In genomic region chr17:48014603-48015037, GRCh38 we compare ENCODE assay signal across 1 cellular context.
TF ChIP-seq lines count a peak whose summit lies in the region.

No MANE protein-coding gene starts in this region.

TF ChIP-seq in K562, 482 proteins besides CTCF, POLR2A, EP300 and RAD21 (continued from another document and continues in another):
- TF ChIP-seq CUX1 (CRISPR knock-in tag; IDR thresholded peaks at IDR 0.05), result no peak
- TF ChIP-seq ESRRA (IDR thresholded peaks at IDR 0.05; ENCODE audit: borderline replicate concordance, low read depth), result no peak
- TF ChIP-seq, protein P1, sequence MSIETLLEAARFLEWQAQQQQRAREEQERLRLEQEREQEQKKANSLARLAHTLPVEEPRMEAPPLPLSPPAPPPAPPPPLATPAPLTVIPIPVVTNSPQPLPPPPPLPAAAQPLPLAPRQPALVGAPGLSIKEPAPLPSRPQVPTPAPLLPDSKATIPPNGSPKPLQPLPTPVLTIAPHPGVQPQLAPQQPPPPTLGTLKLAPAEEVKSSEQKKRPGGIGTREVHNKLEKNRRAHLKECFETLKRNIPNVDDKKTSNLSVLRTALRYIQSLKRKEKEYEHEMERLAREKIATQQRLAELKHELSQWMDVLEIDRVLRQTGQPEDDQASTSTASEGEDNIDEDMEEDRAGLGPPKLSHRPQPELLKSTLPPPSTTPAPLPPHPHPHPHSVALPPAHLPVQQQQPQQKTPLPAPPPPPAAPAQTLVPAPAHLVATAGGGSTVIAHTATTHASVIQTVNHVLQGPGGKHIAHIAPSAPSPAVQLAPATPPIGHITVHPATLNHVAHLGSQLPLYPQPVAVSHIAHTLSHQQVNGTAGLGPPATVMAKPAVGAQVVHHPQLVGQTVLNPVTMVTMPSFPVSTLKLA (conservative IDR thresholded peaks at IDR 0.05), result no peak
- TF ChIP-seq MBD1 (CRISPR knock-in tag; IDR thresholded peaks at IDR 0.05), result no peak
- no peak for TF ChIP-seq PATZ1 (CRISPR knock-in tag; IDR thresholded peaks at IDR 0.05; ENCODE audit: borderline replicate concordance)
- no peak for TF ChIP-seq POLR2H (tag; IDR thresholded peaks at IDR 0.05; ENCODE audit: low read depth)
- no peak for TF ChIP-seq NUFIP1 (IDR thresholded peaks at IDR 0.05; ENCODE audit: partially characterized antibody)
- TF ChIP-seq MEIS2 (IDR thresholded peaks at IDR 0.05; ENCODE audit: partially characterized antibody), result no peak
- no peak for TF ChIP-seq ZKSCAN3 (CRISPR knock-in tag; IDR thresholded peaks at IDR 0.05)
- peak; percentile 30; the same call in 1 of the 2 replicates for TF ChIP-seq CBFA2T3 (IDR thresholded peaks at IDR 0.05)
- no peak for TF ChIP-seq CBX2 (IDR thresholded peaks at IDR 0.05; ENCODE audit: insufficient read depth, low read length, poor library complexity, severe bottlenecking)
- TF ChIP-seq SRSF1 (IDR thresholded peaks at IDR 0.05; ENCODE audit: low read depth, low read length), result no peak
- no peak for TF ChIP-seq RBM17 (IDR thresholded peaks at IDR 0.05; ENCODE audit: borderline replicate concordance, low read depth, low read length)
- TF ChIP-seq DPF2 (IDR thresholded peaks at IDR 0.05), result peak; percentile 38; the same call in 1 of the 2 replicates
- peak; percentile 28; the same call in 1 of the 2 replicates for TF ChIP-seq SMARCA4 (IDR thresholded peaks at IDR 0.05)
- TF ChIP-seq MCM5 (IDR thresholded peaks at IDR 0.05; ENCODE audit: low read depth), result no peak
- no peak for TF ChIP-seq ZBTB8A (IDR thresholded peaks at IDR 0.05; ENCODE audit: partially characterized antibody)
- TF ChIP-seq MTA1 (IDR thresholded peaks at IDR 0.05; ENCODE audit: borderline replicate concordance), result peak; percentile 49; the same call in 1 of the 2 replicates
- TF ChIP-seq ZNF140 (CRISPR knock-in tag; IDR thresholded peaks at IDR 0.05), result no peak
- peak; percentile 30 for TF ChIP-seq DACH1 (IDR thresholded peaks at IDR 0.05; ENCODE audit: partially characterized antibody)
- TF ChIP-seq NCOA2 (IDR thresholded peaks at IDR 0.05; ENCODE audit: partially characterized antibody in 2 of 2), result no peak
- TF ChIP-seq SPI1 (IDR thresholded peaks at IDR 0.05; ENCODE audit: borderline replicate concordance, low read depth, low read length), result no peak
- TF ChIP-seq PHF21A (IDR thresholded peaks at IDR 0.05; ENCODE audit: borderline replicate concordance, low read depth), result peak; percentile 98
- 0 out of 2 replicates have a peak, but pooled peaks have one; percentile 15 for TF ChIP-seq RB1 (IDR thresholded peaks at IDR 0.05; ENCODE audit: low read depth)
- TF ChIP-seq, protein P2, sequence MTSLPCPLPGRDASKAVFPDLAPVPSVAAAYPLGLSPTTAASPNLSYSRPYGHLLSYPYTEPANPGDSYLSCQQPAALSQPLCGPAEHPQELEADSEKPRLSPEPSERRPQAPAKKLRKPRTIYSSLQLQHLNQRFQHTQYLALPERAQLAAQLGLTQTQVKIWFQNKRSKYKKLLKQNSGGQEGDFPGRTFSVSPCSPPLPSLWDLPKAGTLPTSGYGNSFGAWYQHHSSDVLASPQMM (CRISPR knock-in tag; IDR thresholded peaks at IDR 0.05), result no peak
- no peak for TF ChIP-seq PML (IDR thresholded peaks at IDR 0.05; ENCODE audit: low read length)
- TF ChIP-seq THAP7 (CRISPR knock-in tag; IDR thresholded peaks at IDR 0.05), result no peak
- TF ChIP-seq, protein P3, sequence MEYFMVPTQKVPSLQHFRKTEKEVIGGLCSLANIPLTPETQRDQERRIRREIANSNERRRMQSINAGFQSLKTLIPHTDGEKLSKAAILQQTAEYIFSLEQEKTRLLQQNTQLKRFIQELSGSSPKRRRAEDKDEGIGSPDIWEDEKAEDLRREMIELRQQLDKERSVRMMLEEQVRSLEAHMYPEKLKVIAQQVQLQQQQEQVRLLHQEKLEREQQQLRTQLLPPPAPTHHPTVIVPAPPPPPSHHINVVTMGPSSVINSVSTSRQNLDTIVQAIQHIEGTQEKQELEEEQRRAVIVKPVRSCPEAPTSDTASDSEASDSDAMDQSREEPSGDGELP (CRISPR knock-in tag; IDR thresholded peaks at IDR 0.05; ENCODE audit: borderline replicate concordance), result peak; percentile 28; the same call in 1 of the 2 replicates
- TF ChIP-seq, protein P4, sequence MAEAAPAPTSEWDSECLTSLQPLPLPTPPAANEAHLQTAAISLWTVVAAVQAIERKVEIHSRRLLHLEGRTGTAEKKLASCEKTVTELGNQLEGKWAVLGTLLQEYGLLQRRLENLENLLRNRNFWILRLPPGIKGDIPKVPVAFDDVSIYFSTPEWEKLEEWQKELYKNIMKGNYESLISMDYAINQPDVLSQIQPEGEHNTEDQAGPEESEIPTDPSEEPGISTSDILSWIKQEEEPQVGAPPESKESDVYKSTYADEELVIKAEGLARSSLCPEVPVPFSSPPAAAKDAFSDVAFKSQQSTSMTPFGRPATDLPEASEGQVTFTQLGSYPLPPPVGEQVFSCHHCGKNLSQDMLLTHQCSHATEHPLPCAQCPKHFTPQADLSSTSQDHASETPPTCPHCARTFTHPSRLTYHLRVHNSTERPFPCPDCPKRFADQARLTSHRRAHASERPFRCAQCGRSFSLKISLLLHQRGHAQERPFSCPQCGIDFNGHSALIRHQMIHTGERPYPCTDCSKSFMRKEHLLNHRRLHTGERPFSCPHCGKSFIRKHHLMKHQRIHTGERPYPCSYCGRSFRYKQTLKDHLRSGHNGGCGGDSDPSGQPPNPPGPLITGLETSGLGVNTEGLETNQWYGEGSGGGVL (CRISPR knock-in tag; IDR thresholded peaks at IDR 0.05), result no peak
- no peak for TF ChIP-seq ETV5 (CRISPR knock-in tag; IDR thresholded peaks at IDR 0.05; ENCODE audit: low read depth)
- TF ChIP-seq ZNF444 (CRISPR knock-in tag; IDR thresholded peaks at IDR 0.05), result no peak
- no peak for TF ChIP-seq MTA3 (IDR thresholded peaks at IDR 0.05; ENCODE audit: borderline replicate concordance)
- no peak for TF ChIP-seq FOXA3 (CRISPR knock-in tag; conservative IDR thresholded peaks at IDR 0.05 in 1 of 2, IDR thresholded peaks at IDR 0.05 in 1 of 2)
- no peak for TF ChIP-seq ZNF551 (CRISPR knock-in tag; IDR thresholded peaks at IDR 0.05)
- TF ChIP-seq NFE2 (IDR thresholded peaks at IDR 0.05; ENCODE audit: low read depth), result peak; percentile 41; the same call in 1 of the 2 replicates
- TF ChIP-seq, protein P5, sequence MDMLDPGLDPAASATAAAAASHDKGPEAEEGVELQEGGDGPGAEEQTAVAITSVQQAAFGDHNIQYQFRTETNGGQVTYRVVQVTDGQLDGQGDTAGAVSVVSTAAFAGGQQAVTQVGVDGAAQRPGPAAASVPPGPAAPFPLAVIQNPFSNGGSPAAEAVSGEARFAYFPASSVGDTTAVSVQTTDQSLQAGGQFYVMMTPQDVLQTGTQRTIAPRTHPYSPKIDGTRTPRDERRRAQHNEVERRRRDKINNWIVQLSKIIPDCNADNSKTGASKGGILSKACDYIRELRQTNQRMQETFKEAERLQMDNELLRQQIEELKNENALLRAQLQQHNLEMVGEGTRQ (CRISPR knock-in tag; IDR thresholded peaks at IDR 0.05), result no peak
- no peak for TF ChIP-seq THRAP3 (IDR thresholded peaks at IDR 0.05; ENCODE audit: borderline replicate concordance)
- 0 out of 2 replicates have a peak, but pooled peaks have one; percentile 14 for TF ChIP-seq HES1 (IDR thresholded peaks at IDR 0.05; ENCODE audit: low read depth)
- TF ChIP-seq MTA2 (IDR thresholded peaks at IDR 0.05; ENCODE audit: low read depth), result no peak
- TF ChIP-seq, protein P6, sequence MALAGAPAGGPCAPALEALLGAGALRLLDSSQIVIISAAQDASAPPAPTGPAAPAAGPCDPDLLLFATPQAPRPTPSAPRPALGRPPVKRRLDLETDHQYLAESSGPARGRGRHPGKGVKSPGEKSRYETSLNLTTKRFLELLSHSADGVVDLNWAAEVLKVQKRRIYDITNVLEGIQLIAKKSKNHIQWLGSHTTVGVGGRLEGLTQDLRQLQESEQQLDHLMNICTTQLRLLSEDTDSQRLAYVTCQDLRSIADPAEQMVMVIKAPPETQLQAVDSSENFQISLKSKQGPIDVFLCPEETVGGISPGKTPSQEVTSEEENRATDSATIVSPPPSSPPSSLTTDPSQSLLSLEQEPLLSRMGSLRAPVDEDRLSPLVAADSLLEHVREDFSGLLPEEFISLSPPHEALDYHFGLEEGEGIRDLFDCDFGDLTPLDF (CRISPR knock-in tag; IDR thresholded peaks at IDR 0.05), result no peak
- TF ChIP-seq LCOR (CRISPR knock-in tag; IDR thresholded peaks at IDR 0.05), result no peak
- TF ChIP-seq MAFG (tag; conservative IDR thresholded peaks at IDR 0.05), result peak; percentile 70
- TF ChIP-seq ZNF586 (CRISPR knock-in tag; conservative IDR thresholded peaks at IDR 0.05), result no peak
- TF ChIP-seq JUNB (CRISPR knock-in tag; conservative IDR thresholded peaks at IDR 0.05), result no peak
- TF ChIP-seq NR2C1 (IDR thresholded peaks at IDR 0.05), result no peak
- TF ChIP-seq NR2C1 (tag; IDR thresholded peaks at IDR 0.05), result no peak
- peak; percentile 86; the same call in 1 of the 2 replicates for TF ChIP-seq MTF1 (CRISPR knock-in tag; IDR thresholded peaks at IDR 0.05; ENCODE audit: borderline replicate concordance)
- no peak for TF ChIP-seq FOXJ3 (CRISPR knock-in tag; IDR thresholded peaks at IDR 0.05)
- TF ChIP-seq SAP30 (IDR thresholded peaks at IDR 0.05; ENCODE audit: borderline replicate concordance, insufficient read depth, low read depth, low read length, poor library complexity, severe bottlenecking), result no peak
- peak; percentile 99 for TF ChIP-seq SMARCA5 (IDR thresholded peaks at IDR 0.05)
